ENCODE assay signal across 3 cellular contexts in genomic region chr2:78865663-78866062, GRCh38.
A peak's percentile ranks its signal among the peaks of the same experiment; 100 is the strongest.
TF ChIP-seq lines count a peak whose summit lies in the region.

No MANE protein-coding gene starts in this region.

TF ChIP-seq in HepG2, 621 proteins besides CTCF, POLR2A, EP300 and RAD21:
- TF ChIP-seq KLF13 (CRISPR knock-in tag; IDR thresholded peaks at IDR 0.05) = no peak
- no peak for TF ChIP-seq ZNF205 (CRISPR knock-in tag; IDR thresholded peaks at IDR 0.05)
- peak; percentile 90 for TF ChIP-seq CREB1 (IDR thresholded peaks at IDR 0.05)
- no peak for TF ChIP-seq CREB1 (CRISPR knock-in tag; IDR thresholded peaks at IDR 0.05)

TF ChIP-seq in GM23338, 12 proteins besides CTCF, POLR2A, EP300 and RAD21 (continues in another document):
- TF ChIP-seq REST (IDR thresholded peaks at IDR 0.05; ENCODE audit: unreplicated experiment) = no peak
- TF ChIP-seq EZH2phosphoT487 (IDR thresholded peaks at IDR 0.05; ENCODE audit: unreplicated experiment) = no peak
- TF ChIP-seq EZH2 (IDR thresholded peaks at IDR 0.05; ENCODE audit: low read depth, unreplicated experiment) = no peak
- no peak for TF ChIP-seq ZNF331 (CRISPR knock-in tag; IDR thresholded peaks at IDR 0.05; ENCODE audit: low read depth)
- TF ChIP-seq NANOG (IDR thresholded peaks at IDR 0.05; ENCODE audit: borderline replicate concordance) = no peak
- TF ChIP-seq ETS1 (IDR thresholded peaks at IDR 0.05) = no peak
- no peak for TF ChIP-seq CREB1 (CRISPR knock-in tag; IDR thresholded peaks at IDR 0.05; ENCODE audit: low read depth)
- TF ChIP-seq POLR2AphosphoS5 (IDR thresholded peaks at IDR 0.05; ENCODE audit: low read depth) = no peak
- TF ChIP-seq STAT1 (IDR thresholded peaks at IDR 0.05; ENCODE audit: unreplicated experiment) = no peak
- no peak for TF ChIP-seq ZNF114 (CRISPR knock-in tag; IDR thresholded peaks at IDR 0.05)
- no peak for TF ChIP-seq JUNB (IDR thresholded peaks at IDR 0.05; ENCODE audit: unreplicated experiment)

TF ChIP-seq in neural cell, 6 proteins besides CTCF, POLR2A, EP300 and RAD21:
- TF ChIP-seq POLR2AphosphoS5 (IDR thresholded peaks at IDR 0.05) = peak; percentile 49
- no peak for TF ChIP-seq TAF1 (IDR thresholded peaks at IDR 0.05; ENCODE audit: low read depth)
- no peak for TF ChIP-seq REST (IDR thresholded peaks at IDR 0.05; ENCODE audit: borderline replicate concordance)
